2 cellular contexts compared by ENCODE assay signal in the genomic region with DNA sequence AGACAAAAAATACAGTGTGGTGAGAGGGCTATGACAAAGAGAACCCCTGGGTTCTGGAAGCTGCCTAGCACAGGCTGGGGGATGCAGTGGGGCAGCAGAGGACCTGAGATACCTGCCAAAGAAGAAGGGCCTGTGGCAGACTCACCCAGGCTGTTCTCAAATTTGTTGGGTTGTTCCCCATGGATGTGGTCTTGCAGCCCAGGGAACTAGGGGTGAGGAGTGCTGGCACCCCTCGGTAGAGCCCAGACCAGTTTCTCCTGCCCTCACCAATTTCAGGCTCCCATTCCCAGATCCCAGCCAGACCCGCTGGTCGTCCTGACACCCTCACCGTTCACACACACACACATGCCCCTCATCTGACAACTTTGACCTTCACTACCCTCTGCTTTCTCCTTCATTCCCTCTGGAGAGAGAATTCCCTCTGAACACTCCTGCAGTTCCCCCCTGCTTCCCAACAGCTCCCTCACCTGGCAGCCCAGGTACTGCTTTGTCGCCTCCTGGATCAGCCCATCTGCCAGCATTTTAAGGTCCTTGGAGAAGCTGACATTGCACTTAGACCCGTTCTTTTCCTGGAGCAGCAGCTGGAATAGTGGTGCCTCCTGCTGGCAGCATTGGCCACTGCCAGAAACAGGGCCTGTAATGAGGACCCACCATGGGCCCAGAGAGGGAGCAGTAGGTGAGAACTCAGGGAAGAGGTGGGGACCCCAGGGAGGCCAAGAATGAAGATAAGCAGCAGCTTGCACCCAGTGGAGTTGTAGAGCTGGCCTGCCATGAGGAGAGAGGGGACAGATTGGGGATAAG.
TF ChIP-seq lines count a peak whose summit lies in the region.

No MANE protein-coding gene starts in this region.

TF ChIP-seq in WTC11, 78 proteins besides CTCF, POLR2A, EP300 and RAD21 (continued from another document and continues in another):
- TF ChIP-seq ESRRA (CRISPR knock-in tag; IDR thresholded peaks at IDR 0.05; ENCODE audit: borderline replicate concordance) (peak; percentile 83; the same call in 1 of the 2 replicates), ZNF396 (CRISPR knock-in tag; IDR thresholded peaks at IDR 0.05; ENCODE audit: borderline replicate concordance) (no peak), ZBTB21 (CRISPR knock-in tag; IDR thresholded peaks at IDR 0.05; ENCODE audit: borderline replicate concordance) (no peak), ETV6 (CRISPR knock-in tag; IDR thresholded peaks at IDR 0.05) (0 out of 2 replicates have a peak, but pooled peaks have one; percentile 16), MYBL2 (CRISPR knock-in tag; IDR thresholded peaks at IDR 0.05) (no peak), TEAD4 (CRISPR knock-in tag; IDR thresholded peaks at IDR 0.05) (no peak), OVOL2 (CRISPR knock-in tag; IDR thresholded peaks at IDR 0.05; ENCODE audit: borderline replicate concordance) (no peak), ZNF232 (CRISPR knock-in tag; IDR thresholded peaks at IDR 0.05) (no peak), NR3C1 (CRISPR knock-in tag; conservative IDR thresholded peaks at IDR 0.05; ENCODE audit: low read depth) (no peak)
- TF ChIP-seq, protein P1, sequence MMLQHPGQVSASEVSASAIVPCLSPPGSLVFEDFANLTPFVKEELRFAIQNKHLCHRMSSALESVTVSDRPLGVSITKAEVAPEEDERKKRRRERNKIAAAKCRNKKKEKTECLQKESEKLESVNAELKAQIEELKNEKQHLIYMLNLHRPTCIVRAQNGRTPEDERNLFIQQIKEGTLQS (CRISPR knock-in tag; conservative IDR thresholded peaks at IDR 0.05), result no peak
- TF ChIP-seq, protein P2, sequence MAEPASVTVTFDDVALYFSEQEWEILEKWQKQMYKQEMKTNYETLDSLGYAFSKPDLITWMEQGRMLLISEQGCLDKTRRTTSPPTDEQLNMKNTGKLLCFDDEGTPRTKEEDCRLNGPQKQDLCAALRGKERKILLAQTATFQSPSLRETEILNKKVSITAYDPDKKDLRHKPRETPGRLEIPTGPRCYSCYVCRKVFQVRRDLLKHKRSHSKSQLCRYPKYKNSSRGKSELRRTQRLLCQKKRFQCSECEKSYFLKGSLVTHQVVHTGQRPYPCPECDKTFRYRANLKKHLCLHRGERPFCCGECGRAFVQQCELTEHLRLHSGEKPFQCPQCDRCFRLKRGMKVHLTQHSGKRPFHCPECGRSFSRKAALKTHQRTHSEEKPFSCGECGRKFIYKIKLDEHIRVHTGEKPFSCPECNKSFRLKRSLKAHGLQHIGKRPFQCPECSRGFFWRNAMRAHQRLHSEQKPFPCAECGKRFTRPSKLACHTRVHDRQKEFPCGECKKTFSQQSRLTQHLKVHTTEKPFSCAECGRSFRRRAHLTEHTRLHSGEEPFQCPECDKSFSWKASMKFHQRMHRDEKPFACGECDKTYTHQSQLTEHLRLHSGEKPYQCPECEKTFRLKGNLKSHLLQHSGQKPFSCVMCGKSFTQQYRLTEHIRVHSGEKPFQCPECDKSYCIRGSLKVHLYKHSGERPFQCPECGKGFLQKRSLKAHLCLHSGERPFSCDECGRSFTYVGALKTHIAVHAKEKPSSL (CRISPR knock-in tag; conservative IDR thresholded peaks at IDR 0.05), result no peak
- TF ChIP-seq, protein P3, sequence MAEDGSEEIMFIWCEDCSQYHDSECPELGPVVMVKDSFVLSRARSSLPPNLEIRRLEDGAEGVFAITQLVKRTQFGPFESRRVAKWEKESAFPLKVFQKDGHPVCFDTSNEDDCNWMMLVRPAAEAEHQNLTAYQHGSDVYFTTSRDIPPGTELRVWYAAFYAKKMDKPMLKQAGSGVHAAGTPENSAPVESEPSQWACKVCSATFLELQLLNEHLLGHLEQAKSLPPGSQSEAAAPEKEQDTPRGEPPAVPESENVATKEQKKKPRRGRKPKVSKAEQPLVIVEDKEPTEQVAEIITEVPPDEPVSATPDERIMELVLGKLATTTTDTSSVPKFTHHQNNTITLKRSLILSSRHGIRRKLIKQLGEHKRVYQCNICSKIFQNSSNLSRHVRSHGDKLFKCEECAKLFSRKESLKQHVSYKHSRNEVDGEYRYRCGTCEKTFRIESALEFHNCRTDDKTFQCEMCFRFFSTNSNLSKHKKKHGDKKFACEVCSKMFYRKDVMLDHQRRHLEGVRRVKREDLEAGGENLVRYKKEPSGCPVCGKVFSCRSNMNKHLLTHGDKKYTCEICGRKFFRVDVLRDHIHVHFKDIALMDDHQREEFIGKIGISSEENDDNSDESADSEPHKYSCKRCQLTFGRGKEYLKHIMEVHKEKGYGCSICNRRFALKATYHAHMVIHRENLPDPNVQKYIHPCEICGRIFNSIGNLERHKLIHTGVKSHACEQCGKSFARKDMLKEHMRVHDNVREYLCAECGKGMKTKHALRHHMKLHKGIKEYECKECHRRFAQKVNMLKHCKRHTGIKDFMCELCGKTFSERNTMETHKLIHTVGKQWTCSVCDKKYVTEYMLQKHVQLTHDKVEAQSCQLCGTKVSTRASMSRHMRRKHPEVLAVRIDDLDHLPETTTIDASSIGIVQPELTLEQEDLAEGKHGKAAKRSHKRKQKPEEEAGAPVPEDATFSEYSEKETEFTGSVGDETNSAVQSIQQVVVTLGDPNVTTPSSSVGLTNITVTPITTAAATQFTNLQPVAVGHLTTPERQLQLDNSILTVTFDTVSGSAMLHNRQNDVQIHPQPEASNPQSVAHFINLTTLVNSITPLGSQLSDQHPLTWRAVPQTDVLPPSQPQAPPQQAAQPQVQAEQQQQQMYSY (CRISPR knock-in tag; IDR thresholded peaks at IDR 0.05), result no peak
- TF ChIP-seq, protein P4, sequence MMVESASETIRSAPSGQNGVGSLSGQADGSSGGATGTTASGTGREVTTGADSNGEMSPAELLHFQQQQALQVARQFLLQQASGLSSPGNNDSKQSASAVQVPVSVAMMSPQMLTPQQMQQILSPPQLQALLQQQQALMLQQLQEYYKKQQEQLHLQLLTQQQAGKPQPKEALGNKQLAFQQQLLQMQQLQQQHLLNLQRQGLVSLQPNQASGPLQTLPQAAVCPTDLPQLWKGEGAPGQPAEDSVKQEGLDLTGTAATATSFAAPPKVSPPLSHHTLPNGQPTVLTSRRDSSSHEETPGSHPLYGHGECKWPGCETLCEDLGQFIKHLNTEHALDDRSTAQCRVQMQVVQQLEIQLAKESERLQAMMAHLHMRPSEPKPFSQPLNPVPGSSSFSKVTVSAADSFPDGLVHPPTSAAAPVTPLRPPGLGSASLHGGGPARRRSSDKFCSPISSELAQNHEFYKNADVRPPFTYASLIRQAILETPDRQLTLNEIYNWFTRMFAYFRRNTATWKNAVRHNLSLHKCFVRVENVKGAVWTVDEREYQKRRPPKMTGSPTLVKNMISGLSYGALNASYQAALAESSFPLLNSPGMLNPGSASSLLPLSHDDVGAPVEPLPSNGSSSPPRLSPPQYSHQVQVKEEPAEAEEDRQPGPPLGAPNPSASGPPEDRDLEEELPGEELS (CRISPR knock-in tag; IDR thresholded peaks at IDR 0.05), result no peak
- TF ChIP-seq, protein P5, sequence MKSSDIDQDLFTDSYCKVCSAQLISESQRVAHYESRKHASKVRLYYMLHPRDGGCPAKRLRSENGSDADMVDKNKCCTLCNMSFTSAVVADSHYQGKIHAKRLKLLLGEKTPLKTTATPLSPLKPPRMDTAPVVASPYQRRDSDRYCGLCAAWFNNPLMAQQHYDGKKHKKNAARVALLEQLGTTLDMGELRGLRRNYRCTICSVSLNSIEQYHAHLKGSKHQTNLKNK (CRISPR knock-in tag; IDR thresholded peaks at IDR 0.05), result no peak
- TF ChIP-seq, protein P6, sequence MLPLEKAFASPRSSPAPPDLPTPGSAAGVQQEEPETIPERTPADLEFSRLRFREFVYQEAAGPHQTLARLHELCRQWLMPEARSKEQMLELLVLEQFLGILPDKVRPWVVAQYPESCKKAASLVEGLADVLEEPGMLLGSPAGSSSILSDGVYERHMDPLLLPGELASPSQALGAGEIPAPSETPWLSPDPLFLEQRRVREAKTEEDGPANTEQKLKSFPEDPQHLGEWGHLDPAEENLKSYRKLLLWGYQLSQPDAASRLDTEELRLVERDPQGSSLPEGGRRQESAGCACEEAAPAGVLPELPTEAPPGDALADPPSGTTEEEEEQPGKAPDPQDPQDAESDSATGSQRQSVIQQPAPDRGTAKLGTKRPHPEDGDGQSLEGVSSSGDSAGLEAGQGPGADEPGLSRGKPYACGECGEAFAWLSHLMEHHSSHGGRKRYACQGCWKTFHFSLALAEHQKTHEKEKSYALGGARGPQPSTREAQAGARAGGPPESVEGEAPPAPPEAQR (CRISPR knock-in tag; IDR thresholded peaks at IDR 0.05), result no peak

TF ChIP-seq in HepG2, 621 proteins besides CTCF, POLR2A, EP300 and RAD21 (continued from another document and continues in another):
- TF ChIP-seq, protein P7, sequence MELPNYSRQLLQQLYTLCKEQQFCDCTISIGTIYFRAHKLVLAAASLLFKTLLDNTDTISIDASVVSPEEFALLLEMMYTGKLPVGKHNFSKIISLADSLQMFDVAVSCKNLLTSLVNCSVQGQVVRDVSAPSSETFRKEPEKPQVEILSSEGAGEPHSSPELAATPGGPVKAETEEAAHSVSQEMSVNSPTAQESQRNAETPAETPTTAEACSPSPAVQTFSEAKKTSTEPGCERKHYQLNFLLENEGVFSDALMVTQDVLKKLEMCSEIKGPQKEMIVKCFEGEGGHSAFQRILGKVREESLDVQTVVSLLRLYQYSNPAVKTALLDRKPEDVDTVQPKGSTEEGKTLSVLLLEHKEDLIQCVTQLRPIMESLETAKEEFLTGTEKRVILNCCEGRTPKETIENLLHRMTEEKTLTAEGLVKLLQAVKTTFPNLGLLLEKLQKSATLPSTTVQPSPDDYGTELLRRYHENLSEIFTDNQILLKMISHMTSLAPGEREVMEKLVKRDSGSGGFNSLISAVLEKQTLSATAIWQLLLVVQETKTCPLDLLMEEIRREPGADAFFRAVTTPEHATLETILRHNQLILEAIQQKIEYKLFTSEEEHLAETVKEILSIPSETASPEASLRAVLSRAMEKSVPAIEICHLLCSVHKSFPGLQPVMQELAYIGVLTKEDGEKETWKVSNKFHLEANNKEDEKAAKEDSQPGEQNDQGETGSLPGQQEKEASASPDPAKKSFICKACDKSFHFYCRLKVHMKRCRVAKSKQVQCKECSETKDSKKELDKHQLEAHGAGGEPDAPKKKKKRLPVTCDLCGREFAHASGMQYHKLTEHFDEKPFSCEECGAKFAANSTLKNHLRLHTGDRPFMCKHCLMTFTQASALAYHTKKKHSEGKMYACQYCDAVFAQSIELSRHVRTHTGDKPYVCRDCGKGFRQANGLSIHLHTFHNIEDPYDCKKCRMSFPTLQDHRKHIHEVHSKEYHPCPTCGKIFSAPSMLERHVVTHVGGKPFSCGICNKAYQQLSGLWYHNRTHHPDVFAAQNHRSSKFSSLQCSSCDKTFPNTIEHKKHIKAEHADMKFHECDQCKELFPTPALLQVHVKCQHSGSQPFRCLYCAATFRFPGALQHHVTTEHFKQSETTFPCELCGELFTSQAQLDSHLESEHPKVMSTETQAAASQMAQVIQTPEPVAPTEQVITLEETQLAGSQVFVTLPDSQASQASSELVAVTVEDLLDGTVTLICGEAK (IDR thresholded peaks at IDR 0.05), result no peak
- TF ChIP-seq, protein P7 (CRISPR knock-in tag; IDR thresholded peaks at IDR 0.05), result 0 out of 2 replicates have a peak, but pooled peaks have one; percentile 10
- no peak for TF ChIP-seq GABPB1 (CRISPR knock-in tag; IDR thresholded peaks at IDR 0.05)
- no peak for TF ChIP-seq IKZF4 (CRISPR knock-in tag; IDR thresholded peaks at IDR 0.05; ENCODE audit: borderline replicate concordance, low read depth, not compliant biosample characterization)
- TF ChIP-seq ZBTB20 (CRISPR knock-in tag; IDR thresholded peaks at IDR 0.05; ENCODE audit: borderline replicate concordance, low read depth), result no peak
- TF ChIP-seq ZNF296 (CRISPR knock-in tag; conservative IDR thresholded peaks at IDR 0.05), result no peak
